ENCODE assay signal across 8 cellular contexts in genomic region chr5:43105369-43106289, GRCh38. TPM values are rescaled to one million over a fixed set of nuclear protein-coding genes. Genes with fewer than 3 reads are reported as not detected.
DNase-seq lines count a peak whose midpoint lies in the region; ATAC-seq, FAIRE-seq and TF ChIP-seq lines count a peak whose summit lies in the region.

No MANE protein-coding gene starts in this region.

- peaks cover 2% of the 10 kb centered on the region for H3K36me3 Mint-ChIP-seq in activated T-helper 17 cell treated with anti-CD3 and anti-CD28 coated beads, Interleukin-2, amount 50 U/mL, for 72 hours (ENCODE audit: low read depth)
- no peaks in the 10 kb centered on the region for H3K36me3 Mint-ChIP-seq in natural killer cell treated with Interleukin-12 subunit alpha and Interleukin-12 subunit beta and Interleukin-15 and Interleukin-18, amount 100 ng/mL, for 72 hours

- H3K4me3 Mint-ChIP-seq in activated T-helper 17 cell treated with anti-CD3 and anti-CD28 coated beads, Interleukin-2, amount 50 U/mL, for 72 hours, result peak overlapping the region; percentile 85
- peak overlapping the region; percentile 75 for H3K4me3 Mint-ChIP-seq in natural killer cell treated with Interleukin-12 subunit alpha and Interleukin-12 subunit beta and Interleukin-15 and Interleukin-18, amount 100 ng/mL, for 72 hours

- ATAC-seq in activated T-helper 17 cell treated with anti-CD3 and anti-CD28 coated beads, Interleukin-2, amount 50 U/mL, for 72 hours (replicated peaks), result peak; percentile 84
- peak; percentile 96 to 98 for ATAC-seq in natural killer cell treated with Interleukin-12 subunit alpha and Interleukin-12 subunit beta and Interleukin-15 and Interleukin-18, amount 100 ng/mL, for 72 hours

- peaks cover 41% of the 10 kb centered on the region for H3K4me1 Mint-ChIP-seq in activated T-helper 17 cell treated with anti-CD3 and anti-CD28 coated beads, Interleukin-2, amount 50 U/mL, for 72 hours
- peaks cover 24 to 35% of the 10 kb centered on the region in 2 donors for H3K4me1 Mint-ChIP-seq in natural killer cell treated with Interleukin-12 subunit alpha and Interleukin-12 subunit beta and Interleukin-15 and Interleukin-18, amount 100 ng/mL, for 72 hours (ENCODE audit: low read depth in 2 of 2)

- H3K9me3 Mint-ChIP-seq in activated T-helper 17 cell treated with anti-CD3 and anti-CD28 coated beads, Interleukin-2, amount 50 U/mL, for 72 hours, result no peaks in the 10 kb centered on the region
- no peaks in the 10 kb centered on the region for H3K9me3 Mint-ChIP-seq in natural killer cell treated with Interleukin-12 subunit alpha and Interleukin-12 subunit beta and Interleukin-15 and Interleukin-18, amount 100 ng/mL, for 72 hours

- peak; percentile 100 for TF ChIP-seq CTCF in LNCaP clone FGC (IDR thresholded peaks at IDR 0.05; ENCODE audit: control insufficient read depth, extremely low read depth, insufficient read depth)

- no peaks in the 10 kb centered on the region for H3K27me3 Mint-ChIP-seq in activated T-helper 17 cell treated with anti-CD3 and anti-CD28 coated beads, Interleukin-2, amount 50 U/mL, for 72 hours
- no peaks in the 10 kb centered on the region for H3K27me3 Mint-ChIP-seq in natural killer cell treated with Interleukin-12 subunit alpha and Interleukin-12 subunit beta and Interleukin-15 and Interleukin-18, amount 100 ng/mL, for 72 hours

- FAIRE-seq in H54 (lab: Jason Lieb, UNC), result peak; percentile 96

- H3K4me3 ChIP-seq in LNCaP clone FGC (ENCODE audit: low read depth, low read length), result peak overlapping the region; percentile 46

- peak overlapping the region; percentile 92 for H3K27ac Mint-ChIP-seq in activated T-helper 17 cell treated with anti-CD3 and anti-CD28 coated beads, Interleukin-2, amount 50 U/mL, for 72 hours
- peak overlapping the region; percentile 75 to 90 for H3K27ac Mint-ChIP-seq in natural killer cell treated with Interleukin-12 subunit alpha and Interleukin-12 subunit beta and Interleukin-15 and Interleukin-18, amount 100 ng/mL, for 72 hours

- peak; percentile 98 for DNase-seq in ELF-1 (ENCODE audit: low read depth, low spot score)
- DNase-seq in H54 (ENCODE audit: insufficient read length, low spot score), result peak; percentile 82
- DNase-seq in LNCaP clone FGC (ENCODE audit: low read depth), result peak; percentile 89
- peak; percentile 97 for DNase-seq in RPMI8226
- DNase-seq in fibroblast of peridontal ligament (ENCODE audit: extremely low read depth), result peak; percentile 97
- DNase-seq in natural killer cell treated with Interleukin-12 subunit alpha and Interleukin-12 subunit beta and Interleukin-15 and Interleukin-18, amount 100 ng/mL, for 72 hours (ENCODE audit: low spot score), result peak; percentile 89
- peak; percentile 81 for DNase-seq in stimulated activated naive CD4-positive, alpha-beta T cell treated with Interleukin-2 at 50 U/mL for 16 hours (lab: John Stamatoyannopoulos, UW)

- peak; percentile 27; the same call in 1 of the 2 replicates for TF ChIP-seq POLR2A in H54 (IDR thresholded peaks at IDR 0.05; ENCODE audit: low read depth, low read length)

RNA-seq across cellular contexts. Expression of gene ZNF131, which starts 15.1 kb away (rescaled TPM):
- total RNA-seq in activated T-helper 17 cell treated with anti-CD3 and anti-CD28 coated beads, Interleukin-2, amount 50 U/mL, for 72 hours, result 10 to 100 TPM; 34.3 to 43.6 TPM
- 10 to 100 TPM; 39.5 to 59.9 TPM for total RNA-seq in natural killer cell treated with Interleukin-12 subunit alpha and Interleukin-12 subunit beta and Interleukin-15 and Interleukin-18, amount 100 ng/mL, for 72 hours

Comparison
In these comparisons a context has a peak if more than half of its experiments do, and no peak if none do; other contexts are left out.
1. Peak in every context shown above with its lines: DNase-seq, ATAC-seq and H3K4me3 ChIP-seq.